Comparison of ENCODE assay signal across 23 cellular contexts in genomic region chr15:24945711-24946110, GRCh38.
"Had no signal": no experiment of that assay in that cellular context is flagged by ENCODE, and none has a peak within 500 bp of the region (broad histone marks: within the 10 kb centered on the region; RNA-seq: fewer than 3 reads in every experiment).

No MANE protein-coding gene starts in this region.

- H3K9me3 Mint-ChIP-seq: effector memory CD8-positive, alpha-beta T cell had no signal

- H3K27me3 Mint-ChIP-seq: effector memory CD8-positive, alpha-beta T cell; progenitor cell of endocrine pancreas; stimulated activated naive CD8-positive, alpha-beta T cell treated with anti-CD3 and anti-CD28 coated beads, Interleukin-15, Interleukin-2, amounts not matched to agents 100 ng/mL and 50 ng/mL, for 24 hours had no signal

- H3K27me3 ChIP-seq: body of pancreas, esophagus squamous epithelium, neutrophil, right lobe of liver, tibial nerve had no signal

- H3K4me3 Mint-ChIP-seq: activated T-cell treated with anti-CD3 and anti-CD28 coated beads, Interleukin-2, amount 50 U/mL, for 72 hours; effector memory CD8-positive, alpha-beta T cell; nephron; stimulated activated naive CD8-positive, alpha-beta T cell treated with anti-CD3 and anti-CD28 coated beads, Interleukin-15, Interleukin-2, amounts not matched to agents 100 ng/mL and 50 ng/mL, for 24 hours; T-helper 2 cell treated with Interferon-gamma antibody and Interleukin-4, amounts not matched to agents 5 μg/mL and 100 μg/mL, for 36 hours had no signal

- H3K4me1 ChIP-seq: body of pancreas, esophagus squamous epithelium, left ventricle myocardium inferior, right lobe of liver, tibial nerve had no signal

- H3K36me3 ChIP-seq: esophagus squamous epithelium, left ventricle myocardium inferior, neutrophil, right lobe of liver, tibial nerve had no signal

- H3K27ac Mint-ChIP-seq: activated naive CD4-positive, alpha-beta T cell treated with anti-CD3 and anti-CD28 coated beads, Interleukin-2, amount 50 U/mL, for 72 hours; activated T-cell treated with anti-CD3 and anti-CD28 coated beads, Interleukin-2, amount 50 U/mL, for 72 hours; effector memory CD8-positive, alpha-beta T cell; progenitor cell of endocrine pancreas; stimulated activated naive CD8-positive, alpha-beta T cell treated with anti-CD3 and anti-CD28 coated beads, Interleukin-15, Interleukin-2, amounts not matched to agents 100 ng/mL and 50 ng/mL, for 24 hours; T-helper 2 cell treated with Interferon-gamma antibody and Interleukin-4, amounts not matched to agents 5 μg/mL and 100 μg/mL, for 36 hours had no signal

- H3K27ac ChIP-seq: body of pancreas, esophagus squamous epithelium, left ventricle myocardium inferior, neutrophil, right lobe of liver, tibial nerve had no signal

- DNase-seq: activated CD4-positive, alpha-beta T cell treated with anti-CD3 and anti-CD28 coated beads for 4 hours; activated CD4-positive, alpha-beta T cell treated with anti-CD3 and anti-CD28 coated beads, Interleukin-2, amount 50 U/mL, for 4 hours; activated naive CD4-positive, alpha-beta T cell; activated T-cell treated with anti-CD3 and anti-CD28 coated beads for 4 hours; activated T-cell treated with anti-CD3 and anti-CD28 coated beads, Interleukin-2, amount 50 U/mL, for 72 hours; body of pancreas; cerebellar nuclear complex; cortex of kidney; effector memory CD8-positive, alpha-beta T cell; esophagus squamous epithelium; foreskin melanocyte; left ventricle myocardium inferior; right lobe of liver; stimulated activated CD4-positive, alpha-beta T cell treated with anti-CD3 and anti-CD28 coated beads, Interleukin-4, amount 100 ng/mL, for 1 hour; T-helper 1 cell had no signal

- H3K9me3 ChIP-seq: body of pancreas, esophagus squamous epithelium, left ventricle myocardium inferior, neutrophil, right lobe of liver, tibial nerve had no signal

- H3K4me3 ChIP-seq: body of pancreas, esophagus squamous epithelium, left ventricle myocardium inferior, lung, right lobe of liver, tibial nerve had no signal

- ATAC-seq: activated naive CD4-positive, alpha-beta T cell treated with anti-CD3 and anti-CD28 coated beads, Interleukin-2, amount 50 U/mL, for 72 hours; activated T-cell treated with anti-CD3 and anti-CD28 coated beads, Interleukin-2, amount 50 U/mL, for 72 hours; body of pancreas; effector memory CD8-positive, alpha-beta T cell; right lobe of liver had no signal
